32 cellular contexts compared by ENCODE assay signal in genomic region chr11:77136784-77137420, GRCh38. TPM values are rescaled to one million over a fixed set of nuclear protein-coding genes. Genes with fewer than 3 reads are reported as not detected.
"Had no signal": no experiment of that assay in that cellular context is flagged by ENCODE, and none has a peak within 500 bp of the region (broad histone marks: within the 10 kb centered on the region; RNA-seq: fewer than 3 reads in every experiment).

No MANE protein-coding gene starts in this region.

- H3K4me1 ChIP-seq: breast epithelium, prostate gland had no signal

- H3K27ac ChIP-seq: breast epithelium, dorsolateral prefrontal cortex, pancreas, prostate gland, sigmoid colon, stomach, suprapubic skin, tibial artery, upper lobe of right lung had no signal

- H3K27me3 ChIP-seq: pancreas had no signal

- H3K4me3 ChIP-seq: breast epithelium, pancreas, prostate gland, sigmoid colon, smooth muscle cell, stomach, suprapubic skin, tibial artery, upper lobe of right lung had no signal

- FAIRE-seq: colon, frontal cortex, islet of Langerhans, pancreas had no signal

- H3K4me2 ChIP-seq: smooth muscle cell had no signal

- ATAC-seq: left ventricle myocardium superior; pancreas; stimulated activated naive B cell treated with anti-CD40 and anti-IgM and Interleukin-4, amounts not matched to agents 10 μg/mL and 1 μg/mL and 100 μg/mL, for 72 hours; upper lobe of right lung had no signal

- H3K4me3 Mint-ChIP-seq: activated naive CD4-positive, alpha-beta T cell treated with anti-CD3 and anti-CD28 coated beads, Interleukin-2, amount 50 U/mL, for 24 hours; activated naive CD8-positive, alpha-beta T cell treated with anti-CD3 and anti-CD28 coated beads, Interleukin-2, amount 50 U/mL, for 24 hours; activated T-helper 1 cell treated with anti-CD3 and anti-CD28 coated beads, Interleukin-12 subunit alpha, Interleukin-12 subunit beta, Interleukin-2, Interleukin-4 antibody, amounts not matched to agents 30 ng/mL and 10 ng/mL and 1 ng/mL, durations not matched to agents 14 hours and 24 hours and 36 hours; central memory CD8-positive, alpha-beta T cell; T-helper 2 cell treated with Interferon-gamma antibody and Interleukin-4, amounts not matched to agents 5 μg/mL and 100 μg/mL, for 36 hours had no signal

- H3K27me3 Mint-ChIP-seq: central memory CD8-positive, alpha-beta T cell had no signal

- H3K9me3 ChIP-seq: breast epithelium, pancreas, prostate gland, sigmoid colon, stomach, suprapubic skin, tibial artery, upper lobe of right lung had no signal

- H3K9me3 Mint-ChIP-seq: activated naive CD4-positive, alpha-beta T cell treated with anti-CD3 and anti-CD28 coated beads, Interleukin-2, amount 50 U/mL, for 24 hours; activated naive CD8-positive, alpha-beta T cell treated with anti-CD3 and anti-CD28 coated beads, Interleukin-2, amount 50 U/mL, for 24 hours; activated T-helper 1 cell treated with anti-CD3 and anti-CD28 coated beads, Interleukin-12 subunit alpha, Interleukin-12 subunit beta, Interleukin-2, Interleukin-4 antibody, amounts not matched to agents 30 ng/mL and 10 ng/mL and 1 ng/mL, durations not matched to agents 14 hours and 24 hours and 36 hours; central memory CD8-positive, alpha-beta T cell; stimulated activated naive B cell treated with anti-CD40 and anti-IgM and Interleukin-4, amounts not matched to agents 10 μg/mL and 1 μg/mL and 100 μg/mL, for 72 hours; T-helper 2 cell treated with Interferon-gamma antibody and Interleukin-4, amounts not matched to agents 5 μg/mL and 100 μg/mL, for 36 hours had no signal

- DNase-seq: activated CD4-positive, alpha-beta T cell treated with anti-CD3 and anti-CD28 coated beads for 4 hours; activated CD4-positive, alpha-beta T cell treated with anti-CD3 and anti-CD28 coated beads, Interleukin-2, amount 50 U/mL, for 4 hours; activated CD8-positive, alpha-beta memory T cell treated with anti-CD3 and anti-CD28 coated beads for 24 hours; activated gamma-delta T cell; activated naive CD8-positive, alpha-beta T cell treated with anti-CD3 and anti-CD28 coated beads, Interleukin-2, amount 50 U/mL, for 24 hours; dorsolateral prefrontal cortex; effector memory CD4-positive, alpha-beta T cell; left ventricle myocardium superior; naive B cell; nucleus accumbens; retina; sigmoid colon; stimulated activated CD4-positive, alpha-beta T cell treated with anti-CD3 and anti-CD28 coated beads, Interleukin-4, amount 100 ng/mL, for 4 hours; stimulated activated naive B cell treated with anti-CD40 and anti-IgM and Interleukin-4, amounts not matched to agents 10 μg/mL and 1 μg/mL and 100 μg/mL, for 72 hours; stomach; tibial artery; upper lobe of right lung had no signal

- H3K27ac Mint-ChIP-seq: activated naive CD4-positive, alpha-beta T cell treated with anti-CD3 and anti-CD28 coated beads, Interleukin-2, amount 50 U/mL, for 24 hours; activated naive CD8-positive, alpha-beta T cell treated with anti-CD3 and anti-CD28 coated beads, Interleukin-2, amount 50 U/mL, for 24 hours; activated T-helper 1 cell treated with anti-CD3 and anti-CD28 coated beads, Interleukin-12 subunit alpha, Interleukin-12 subunit beta, Interleukin-2, Interleukin-4 antibody, amounts not matched to agents 30 ng/mL and 10 ng/mL and 1 ng/mL, durations not matched to agents 14 hours and 24 hours and 36 hours; stimulated activated naive B cell treated with anti-CD40 and anti-IgM and Interleukin-4, amounts not matched to agents 10 μg/mL and 1 μg/mL and 100 μg/mL, for 72 hours; T-helper 2 cell treated with Interferon-gamma antibody and Interleukin-4, amounts not matched to agents 5 μg/mL and 100 μg/mL, for 36 hours had no signal

- H3K36me3 ChIP-seq: breast epithelium, pancreas, prostate gland, sigmoid colon, stomach, suprapubic skin, tibial artery, upper lobe of right lung had no signal

- H3K36me3 Mint-ChIP-seq: activated naive CD4-positive, alpha-beta T cell treated with anti-CD3 and anti-CD28 coated beads, Interleukin-2, amount 50 U/mL, for 24 hours; naive B cell; stimulated activated naive B cell treated with anti-CD40 and anti-IgM and Interleukin-4, amounts not matched to agents 10 μg/mL and 1 μg/mL and 100 μg/mL, for 72 hours had no signal

RNA-seq across cellular contexts. Expression of gene OMP, which starts 34.3 kb away (rescaled TPM):
- total RNA-seq: activated T-helper 1 cell treated with anti-CD3 and anti-CD28 coated beads, Interleukin-12 subunit alpha, Interleukin-12 subunit beta, Interleukin-2, Interleukin-4 antibody, amounts not matched to agents 30 ng/mL and 10 ng/mL and 1 ng/mL, durations not matched to agents 14 hours and 24 hours and 36 hours; breast epithelium; epithelial cell of proximal tubule; frontal cortex; left ventricle myocardium superior; mammary epithelial cell; smooth muscle cell; upper lobe of right lung had no signal
- polyA plus RNA-seq: mammary epithelial cell, neural cell, smooth muscle cell had no signal
